10 cellular contexts compared by ENCODE assay signal in genomic region chr2:196353717-196354116, GRCh38.
"Had no signal": no experiment of that assay in that cellular context is flagged by ENCODE, and none has a peak within 500 bp of the region (broad histone marks: within the 10 kb centered on the region; RNA-seq: fewer than 3 reads in every experiment).

No MANE protein-coding gene starts in this region.

- FAIRE-seq: H1, H54, HTR-8/SVneo had no signal

- H3K4me3 ChIP-seq: GM23338 had no signal

- H3K4me3 Mint-ChIP-seq: GM23338, H9, HFFc6, IgD-negative memory B cell had no signal

- DNase-seq: H9, HCEC 1CT, HFFc6, KBM-7 had no signal

- H3K27ac Mint-ChIP-seq: GM23338, H9, HFFc6, IgD-negative memory B cell had no signal

- ATAC-seq: GM23338 had no signal

- H3K9ac ChIP-seq: KMS-11 had no signal

- H3K4me2 ChIP-seq: GM23338, KMS-11 had no signal

- H3K27ac ChIP-seq: KMS-11 had no signal

- H2AFZ ChIP-seq: GM23338 had no signal
